ENCODE assay signal across 19 cellular contexts in genomic region chr9:137719194-137719593, GRCh38.
A peak's percentile ranks its signal among the peaks of the same experiment; 100 is the strongest.
DNase-seq lines count a peak whose midpoint lies in the region; ATAC-seq and TF ChIP-seq lines count a peak whose summit lies in the region.
"Had no signal": no experiment of that assay in that cellular context is flagged by ENCODE, and none has a peak within 500 bp of the region (broad histone marks: within the 10 kb centered on the region; RNA-seq: fewer than 3 reads in every experiment).

No MANE protein-coding gene starts in this region.

- no peak overlapping the region for H3K56ac ChIP-seq in H9 (ENCODE audit: insufficient read length, low read depth, low read length)

- no peak overlapping the region for H3K4ac ChIP-seq in H9 (ENCODE audit: low read depth, low read length)

- no peaks in the 10 kb centered on the region for H3K23me2 ChIP-seq in H9 (ENCODE audit: insufficient read length, low read depth, low read length, poor library complexity, severe bottlenecking)

- peaks cover 5% of the 10 kb centered on the region for H3K9me3 ChIP-seq in H9 (ENCODE audit: control insufficient read depth, low read depth, low read length)

- no peak overlapping the region for H2BK20ac ChIP-seq in H9 (ENCODE audit: low read depth, low read length, poor library complexity, severe bottlenecking)

- no peak overlapping the region for H3K18ac ChIP-seq in H9 (ENCODE audit: insufficient read length, low read depth, low read length)

- peaks cover 42% of the 10 kb centered on the region for H3K9me3 Mint-ChIP-seq in T-helper 1 cell treated with Interleukin-12 subunit alpha and Interleukin-12 subunit beta and Interleukin-4 antibody, amounts not matched to agents 30 μg/mL and 1 μg/mL, for 36 hours
- peaks cover 28 to 38% of the 10 kb centered on the region in 2 experiments for H3K9me3 Mint-ChIP-seq in H9
- peaks cover 11% of the 10 kb centered on the region for H3K9me3 Mint-ChIP-seq in central memory CD8-positive, alpha-beta T cell
- peaks cover 45% of the 10 kb centered on the region for H3K9me3 Mint-ChIP-seq in nephron progenitor cell
- peaks cover 23% of the 10 kb centered on the region for H3K9me3 Mint-ChIP-seq in activated CD4-positive, alpha-beta T cell treated with anti-CD3 and anti-CD28 coated beads, Interleukin-2, amount 10 ng/mL, durations not matched to agents 24 days and 14 days

- H3K27ac ChIP-seq in H9 (ENCODE audit: insufficient read length, low read depth, low read length) = no peak overlapping the region
- H3K27ac ChIP-seq: 22Rv1, C4-2B had no signal

- H3K79me1 ChIP-seq in H9 (ENCODE audit: insufficient read depth, low read depth, low read length, poor library complexity, severe bottlenecking) = peaks cover 3% of the 10 kb centered on the region

- TF ChIP-seq CTCF in H9 (conservative IDR thresholded peaks at IDR 0.05) = no peak
- no peak for TF ChIP-seq CTCF in nephron progenitor cell (IDR thresholded peaks at IDR 0.05)

- no peaks in the 10 kb centered on the region for H4K20me1 ChIP-seq in H9 (ENCODE audit: control insufficient read depth, insufficient read depth, insufficient read length)

- no peak overlapping the region for H3T11ph ChIP-seq in H9 (ENCODE audit: low read length)

- ATAC-seq in central memory CD8-positive, alpha-beta T cell (replicated peaks; ENCODE audit: extremely low read depth, poor library complexity, severe bottlenecking) = no peak
- no peak for ATAC-seq in GM21423 (IDR thresholded peaks at IDR 0.05; ENCODE audit: unreplicated experiment)

- no peak overlapping the region for H4K8ac ChIP-seq in H9 (replicated peaks; ENCODE audit: insufficient read length, low read depth, low read length)

- no peak overlapping the region for H3K4me2 ChIP-seq in H9 (ENCODE audit: insufficient read depth, insufficient read length, low read length)

- H2BK5ac ChIP-seq in H9 (ENCODE audit: insufficient read length, low read length) = no peak overlapping the region

- H2AK5ac ChIP-seq in H9 (ENCODE audit: insufficient read length, low read length) = no peak overlapping the region

- H2BK15ac ChIP-seq in H9 (ENCODE audit: low read depth, low read length) = no peak overlapping the region

- H3K27me3 Mint-ChIP-seq in T-helper 1 cell treated with Interleukin-12 subunit alpha and Interleukin-12 subunit beta and Interleukin-4 antibody, amounts not matched to agents 30 μg/mL and 1 μg/mL, for 36 hours (ENCODE audit: low read depth) = no peaks in the 10 kb centered on the region
- H3K27me3 Mint-ChIP-seq in H9 (ENCODE audit: low read depth) (peaks cover 1% of the 10 kb centered on the region; the same call in 1 of the 2 replicates), nephron progenitor cell (ENCODE audit: low read depth, poor library complexity) (peaks cover 11% of the 10 kb centered on the region)
- H3K27me3 Mint-ChIP-seq in central memory CD8-positive, alpha-beta T cell = no peaks in the 10 kb centered on the region
- no peaks in the 10 kb centered on the region for H3K27me3 Mint-ChIP-seq in activated CD4-positive, alpha-beta T cell treated with anti-CD3 and anti-CD28 coated beads, Interleukin-2, amount 10 ng/mL, durations not matched to agents 24 days and 14 days

- peak overlapping the region; percentile 66 for H3K27ac Mint-ChIP-seq in T-helper 1 cell treated with Interleukin-12 subunit alpha and Interleukin-12 subunit beta and Interleukin-4 antibody, amounts not matched to agents 30 μg/mL and 1 μg/mL, for 36 hours
- H3K27ac Mint-ChIP-seq in H9 (peak overlapping the region in 2 of 3 experiments; percentile 61 to 90; a peak in 3 of 7 replicates), nephron progenitor cell (peak overlapping the region; percentile 43)
- H3K27ac Mint-ChIP-seq in central memory CD8-positive, alpha-beta T cell (ENCODE audit: low read depth) = peak overlapping the region; percentile 68
- H3K27ac Mint-ChIP-seq in activated CD4-positive, alpha-beta T cell treated with anti-CD3 and anti-CD28 coated beads, Interleukin-2, amount 10 ng/mL, durations not matched to agents 24 days and 14 days = no peak overlapping the region

- H3K4me3 Mint-ChIP-seq in T-helper 1 cell treated with Interleukin-12 subunit alpha and Interleukin-12 subunit beta and Interleukin-4 antibody, amounts not matched to agents 30 μg/mL and 1 μg/mL, for 36 hours = no peak overlapping the region
- no peak overlapping the region for H3K4me3 Mint-ChIP-seq in H9
- H3K4me3 Mint-ChIP-seq in central memory CD8-positive, alpha-beta T cell = peak overlapping the region; percentile 24
- H3K4me3 Mint-ChIP-seq in nephron progenitor cell = no peak overlapping the region
- H3K4me3 Mint-ChIP-seq in activated CD4-positive, alpha-beta T cell treated with anti-CD3 and anti-CD28 coated beads, Interleukin-2, amount 10 ng/mL, durations not matched to agents 24 days and 14 days = no peak overlapping the region

- no peak overlapping the region for H4K91ac ChIP-seq in H9 (ENCODE audit: insufficient read length, low read depth, low read length)

- peaks cover 67% of the 10 kb centered on the region for H3K36me3 Mint-ChIP-seq in T-helper 1 cell treated with Interleukin-12 subunit alpha and Interleukin-12 subunit beta and Interleukin-4 antibody, amounts not matched to agents 30 μg/mL and 1 μg/mL, for 36 hours (ENCODE audit: low read depth)
- H3K36me3 Mint-ChIP-seq in H9 (ENCODE audit: insufficient read depth in 1 of 3, low read depth in 3 of 3) = peaks cover 63 to 74% (median 66%) of the 10 kb centered on the region in 3 experiments
- peaks cover 60% of the 10 kb centered on the region for H3K36me3 Mint-ChIP-seq in central memory CD8-positive, alpha-beta T cell (ENCODE audit: insufficient read depth)
- peaks cover 83% of the 10 kb centered on the region for H3K36me3 Mint-ChIP-seq in nephron progenitor cell (ENCODE audit: low read depth)
- H3K36me3 Mint-ChIP-seq in activated CD4-positive, alpha-beta T cell treated with anti-CD3 and anti-CD28 coated beads, Interleukin-2, amount 10 ng/mL, durations not matched to agents 24 days and 14 days (ENCODE audit: low read depth) = peaks cover 78% of the 10 kb centered on the region

- no CpG with 5 or more reads among the region's 9 CpGs for WGBS in H9 (ENCODE audit: extremely low coverage, insufficient read length, low lambda C conversion rate)

- DNase-seq in T-helper 1 cell (no peak), H9 (no peak), nephron progenitor cell (no peak), D341Med (ENCODE audit: low spot score) (no peak)
- DNase-seq in central memory CD8-positive, alpha-beta T cell (ENCODE audit: low spot score in 2 of 2) = no peak
- no peak for DNase-seq in activated CD4-positive, alpha-beta T cell treated with anti-CD3 and anti-CD28 coated beads, Interleukin-2, amount 10 ng/mL, durations not matched to agents 24 days and 14 days
- DNase-seq: AML-193; DMS79 treated with DMSO at 0.1 percent for 48 hours; HCEC 1CT; NCI-H1105 treated with DMSO at 0.1 percent for 48 hours; NCI-H1694; NCI-H510A; NCI-H748 treated with DMSO at 0.1 percent for 48 hours; NK-92 treated with Interleukin-12 subunit alpha and Interleukin-12 subunit beta, amount 100 ng/mL, for 24 hours; SHP77 treated with DMSO at 0.1 percent for 48 hours had no signal

- no peak overlapping the region for H2BK12ac ChIP-seq in H9 (ENCODE audit: insufficient read length, low read depth, low read length)

- no peaks in the 10 kb centered on the region for H3K4me1 ChIP-seq in H9 (ENCODE audit: insufficient read depth, low read length)

- H3K14ac ChIP-seq in H9 (ENCODE audit: insufficient read depth, low read length) = no peak overlapping the region

- peaks cover 12% of the 10 kb centered on the region; the same call in 1 of the 2 replicates for H3K79me2 ChIP-seq in H9 (ENCODE audit: insufficient read depth, low read length)

- H3K4me1 Mint-ChIP-seq in T-helper 1 cell treated with Interleukin-12 subunit alpha and Interleukin-12 subunit beta and Interleukin-4 antibody, amounts not matched to agents 30 μg/mL and 1 μg/mL, for 36 hours (ENCODE audit: low read depth) = peaks cover 24% of the 10 kb centered on the region
- peaks cover 20 to 26% of the 10 kb centered on the region in 2 experiments for H3K4me1 Mint-ChIP-seq in H9
- peaks cover 44% of the 10 kb centered on the region for H3K4me1 Mint-ChIP-seq in central memory CD8-positive, alpha-beta T cell
- H3K4me1 Mint-ChIP-seq in nephron progenitor cell = peaks cover 22% of the 10 kb centered on the region
- peaks cover 17% of the 10 kb centered on the region for H3K4me1 Mint-ChIP-seq in activated CD4-positive, alpha-beta T cell treated with anti-CD3 and anti-CD28 coated beads, Interleukin-2, amount 10 ng/mL, durations not matched to agents 24 days and 14 days

- H4K5ac ChIP-seq in H9 (ENCODE audit: insufficient read length, low read depth, low read length) = no peak overlapping the region

- H3K27me3 ChIP-seq in H9 (ENCODE audit: insufficient read depth, low read length) = no peaks in the 10 kb centered on the region

- no peak overlapping the region for H2AFZ ChIP-seq in H9 (ENCODE audit: low read length)

- H3K9ac ChIP-seq in H9 (ENCODE audit: extremely low read depth, insufficient read length, low read length) = no peak overlapping the region

- intact Hi-C loops in activated CD4-positive, alpha-beta T cell treated with anti-CD3 and anti-CD28 coated beads, Interleukin-2, amount 10 ng/mL, durations not matched to agents 24 days and 14 days (cut with micrococcal nuclease) = no loop called here

- no peak overlapping the region for H2BK120ac ChIP-seq in H9 (ENCODE audit: low read depth, low read length, poor library complexity, severe bottlenecking)

- H3K23ac ChIP-seq in H9 (ENCODE audit: insufficient read length, low read depth, low read length) = no peak overlapping the region
